22 cellular contexts compared by ENCODE assay signal in genomic region chr3:14540209-14540575, GRCh38. TPM values are rescaled to one million over a fixed set of nuclear protein-coding genes. Genes with fewer than 3 reads are reported as not detected.
DNase-seq lines count a peak whose midpoint lies in the region; ATAC-seq and TF ChIP-seq lines count a peak whose summit lies in the region.
"Had no signal": no experiment of that assay in that cellular context is flagged by ENCODE, and none has a peak within 500 bp of the region (broad histone marks: within the 10 kb centered on the region; RNA-seq: fewer than 3 reads in every experiment).

GRIP2 (minus strand) TSS chr3:14540342; CDS start chr3:14540308, 34 bp downstream.

- H3K4me3 ChIP-seq in BLaER1 = no peak within 1 kb of the TSS
- H3K4me3 ChIP-seq in ovary = peak within 1 kb of the TSS; percentile 30
- H3K4me3 ChIP-seq: BLaER1 treated with 17β-estradiol and CSF1 and Interleukin-3, amounts not matched to agents 10 nM and 100 nM had no signal

- no peak for ATAC-seq in WTC11
- ATAC-seq in left ventricle myocardium superior = peak; percentile 87
- ATAC-seq in GM18498 (IDR thresholded peaks at IDR 0.05; ENCODE audit: unreplicated experiment) = no peak
- no peak for ATAC-seq in activated CD8-positive, alpha-beta memory T cell treated with anti-CD3 and anti-CD28 coated beads, Interleukin-2, amount 10 ng/mL, durations not matched to agents 7 days and 5 days
- ATAC-seq: naive thymus-derived CD8-positive, alpha-beta T cell; T-helper 17 cell had no signal

- WGBS in ovary, 3 donors = 0 to 31% (median 11%) methylated on average over 9 of the region's 9 CpGs

- no peaks in the 10 kb centered on the region for H3K36me3 Mint-ChIP-seq in WTC11
- no peaks in the 10 kb centered on the region for H3K36me3 Mint-ChIP-seq in activated CD8-positive, alpha-beta memory T cell treated with anti-CD3 and anti-CD28 coated beads, Interleukin-2, amount 10 ng/mL, durations not matched to agents 7 days and 5 days
- H3K36me3 Mint-ChIP-seq: IgD-negative memory B cell; naive thymus-derived CD8-positive, alpha-beta T cell had no signal

- no peaks in the 10 kb centered on the region for H3K36me3 ChIP-seq in BLaER1
- H3K36me3 ChIP-seq in ovary = no peaks in the 10 kb centered on the region
- H3K36me3 ChIP-seq: BLaER1 treated with 17β-estradiol and CSF1 and Interleukin-3, amounts not matched to agents 10 nM and 100 nM had no signal

- TF ChIP-seq CTCF in WTC11 (IDR thresholded peaks at IDR 0.05) (no peak), ovary (IDR thresholded peaks at IDR 0.05) (no peak)

- TF ChIP-seq POLR2A in ovary (IDR thresholded peaks at IDR 0.05) = no peak

- no peak within 1 kb of the TSS for H3K9ac ChIP-seq in BLaER1
- H3K9ac ChIP-seq: BLaER1 treated with 17β-estradiol and CSF1 and Interleukin-3, amounts not matched to agents 10 nM and 100 nM had no signal

- peaks cover 15% of the 10 kb centered on the region for H3K4me1 Mint-ChIP-seq in WTC11
- no peaks in the 10 kb centered on the region for H3K4me1 Mint-ChIP-seq in activated CD8-positive, alpha-beta memory T cell treated with anti-CD3 and anti-CD28 coated beads, Interleukin-2, amount 10 ng/mL, durations not matched to agents 7 days and 5 days
- H3K4me1 Mint-ChIP-seq: T-helper 17 cell had no signal

- H3K27ac Mint-ChIP-seq in WTC11 = no peak within 1 kb of the TSS
- H3K27ac Mint-ChIP-seq in activated CD8-positive, alpha-beta memory T cell treated with anti-CD3 and anti-CD28 coated beads, Interleukin-2, amount 10 ng/mL, durations not matched to agents 7 days and 5 days = no peak within 1 kb of the TSS
- H3K27ac Mint-ChIP-seq: HFFc6; IgD-negative memory B cell; naive thymus-derived CD8-positive, alpha-beta T cell; T-helper 17 cell had no signal

- POLR2A ChIA-PET in WTC11 (lab: Charles Lee) = no interaction called here

- no peak for TF ChIP-seq EP300 in ovary (IDR thresholded peaks at IDR 0.05)

- no peaks in the 10 kb centered on the region for H3K9me3 ChIP-seq in BLaER1
- H3K9me3 ChIP-seq in ovary = no peaks in the 10 kb centered on the region
- H3K9me3 ChIP-seq: BLaER1 treated with 17β-estradiol and CSF1 and Interleukin-3, amounts not matched to agents 10 nM and 100 nM had no signal

- H3K4me1 ChIP-seq in BLaER1 (peaks cover 5% of the 10 kb centered on the region; the same call in 1 of the 2 replicates), ovary (ENCODE audit: insufficient read depth) (peaks cover 2% of the 10 kb centered on the region)

- no peaks in the 10 kb centered on the region for H4K20me1 ChIP-seq in BLaER1

- H3K4me2 ChIP-seq in BLaER1 = peak within 1 kb of the TSS; percentile 17; the same call in 1 of the 2 replicates

- DNase-seq in WTC11 (ENCODE audit: low spot score) = no peak
- DNase-seq in left ventricle myocardium superior = peak; percentile 76
- DNase-seq in ovary = peak in 1 of 5 donors; percentile 49
- DNase-seq in activated CD8-positive, alpha-beta memory T cell treated with anti-CD3 and anti-CD28 coated beads, Interleukin-2, amount 10 ng/mL, durations not matched to agents 7 days and 5 days = no peak
- DNase-seq in activated CD4-positive, CD25-positive, alpha-beta regulatory T cell (lab: John Stamatoyannopoulos, UW) = no peak
- DNase-seq in NCI-H1092 (lab: John Stamatoyannopoulos, UW) = no peak
- DNase-seq: activated CD8-positive, alpha-beta memory T cell treated with anti-CD3 and anti-CD28 coated beads, Interleukin-2, amount 50 U/mL, for 48 hours; activated gamma-delta T cell; Calu3; dermis blood vessel endothelial cell; HFFc6; mesenchymal stem cell; MM.1S; NCI-H774; substantia nigra; T-helper 17 cell had no signal

- H3K27me3 Mint-ChIP-seq in WTC11 (ENCODE audit: low read depth) = no peaks in the 10 kb centered on the region; the same call in 1 of the 2 replicates
- no peaks in the 10 kb centered on the region for H3K27me3 Mint-ChIP-seq in activated CD8-positive, alpha-beta memory T cell treated with anti-CD3 and anti-CD28 coated beads, Interleukin-2, amount 10 ng/mL, durations not matched to agents 7 days and 5 days

- intact Hi-C loops in left ventricle myocardium superior (cut with micrococcal nuclease) (no loop called here), ovary (cut with DNase I) (loop anchor here in 2 of 4 donors (5.0 to 10.0 kb wide), 3 partner anchors 38 to 275 kb away; no protein-coding TSS in a partner anchor)

- CTCF ChIA-PET in WTC11 (lab: Charles Lee) = interaction anchor here (1.4 to 3.9 kb wide), 2 partner anchors 9 to 31 kb away, joined by 11 to 37 read pairs; no protein-coding TSS in a partner anchor
- CTCF ChIA-PET in activated CD8-positive, alpha-beta memory T cell treated with anti-CD3 and anti-CD28 coated beads, Interleukin-2, amount 10 ng/mL, durations not matched to agents 7 days and 5 days (lab: Charles Lee) = interaction anchor here (0.9 kb wide), 1 partner anchor 10 kb away, joined by 3 read pairs; no protein-coding TSS in a partner anchor

- no peaks in the 10 kb centered on the region for H3K9me3 Mint-ChIP-seq in WTC11
- H3K9me3 Mint-ChIP-seq in activated CD8-positive, alpha-beta memory T cell treated with anti-CD3 and anti-CD28 coated beads, Interleukin-2, amount 10 ng/mL, durations not matched to agents 7 days and 5 days (ENCODE audit: low read depth) = no peaks in the 10 kb centered on the region
- H3K9me3 Mint-ChIP-seq: HFFc6; naive thymus-derived CD8-positive, alpha-beta T cell had no signal

- H3K27me3 ChIP-seq in BLaER1 (no peaks in the 10 kb centered on the region), ovary (no peaks in the 10 kb centered on the region)
- H3K27me3 ChIP-seq: BLaER1 treated with 17β-estradiol and CSF1 and Interleukin-3, amounts not matched to agents 10 nM and 100 nM had no signal

- H3K27ac ChIP-seq in BLaER1 (no peak within 1 kb of the TSS), ovary (peak within 1 kb of the TSS in 1 of 2 donors; percentile 28)
- H3K27ac ChIP-seq: BLaER1 treated with 17β-estradiol and CSF1 and Interleukin-3, amounts not matched to agents 10 nM and 100 nM had no signal

- no peak within 1 kb of the TSS for H3K4me3 Mint-ChIP-seq in WTC11
- H3K4me3 Mint-ChIP-seq in activated CD8-positive, alpha-beta memory T cell treated with anti-CD3 and anti-CD28 coated beads, Interleukin-2, amount 10 ng/mL, durations not matched to agents 7 days and 5 days = no peak within 1 kb of the TSS
- H3K4me3 Mint-ChIP-seq: HFFc6; naive thymus-derived CD8-positive, alpha-beta T cell; T-helper 17 cell had no signal

TF ChIP-seq in WTC11, 78 proteins besides CTCF, POLR2A, EP300 and RAD21:
- TF ChIP-seq, protein P1, sequence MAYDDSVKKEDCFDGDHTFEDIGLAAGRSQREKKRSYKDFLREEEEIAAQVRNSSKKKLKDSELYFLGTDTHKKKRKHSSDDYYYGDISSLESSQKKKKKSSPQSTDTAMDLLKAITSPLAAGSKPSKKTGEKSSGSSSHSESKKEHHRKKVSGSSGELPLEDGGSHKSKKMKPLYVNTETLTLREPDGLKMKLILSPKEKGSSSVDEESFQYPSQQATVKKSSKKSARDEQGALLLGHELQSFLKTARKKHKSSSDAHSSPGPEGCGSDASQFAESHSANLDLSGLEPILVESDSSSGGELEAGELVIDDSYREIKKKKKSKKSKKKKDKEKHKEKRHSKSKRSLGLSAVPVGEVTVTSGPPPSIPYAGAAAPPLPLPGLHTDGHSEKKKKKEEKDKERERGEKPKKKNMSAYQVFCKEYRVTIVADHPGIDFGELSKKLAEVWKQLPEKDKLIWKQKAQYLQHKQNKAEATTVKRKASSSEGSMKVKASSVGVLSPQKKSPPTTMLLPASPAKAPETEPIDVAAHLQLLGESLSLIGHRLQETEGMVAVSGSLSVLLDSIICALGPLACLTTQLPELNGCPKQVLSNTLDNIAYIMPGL (CRISPR knock-in tag; IDR thresholded peaks at IDR 0.05) = no peak
- TF ChIP-seq OVOL2 (CRISPR knock-in tag; IDR thresholded peaks at IDR 0.05; ENCODE audit: borderline replicate concordance) = no peak
- TF ChIP-seq TEAD1 (CRISPR knock-in tag; IDR thresholded peaks at IDR 0.05) = no peak

RNA-seq across cellular contexts. Expression of gene GRIP2, which starts in this region (rescaled TPM):
- 11.4 to 12.0 TPM (median 11.7 TPM) in 3 replicates for total RNA-seq in WTC11 (2021)
- total RNA-seq in left ventricle myocardium superior = 37.0 TPM
- total RNA-seq in ovary = 10 to 100 TPM in 2 of 7 donors, 1 to 10 TPM in 5; 1.1 to 19.4 (median 5.4) TPM
- polyA plus RNA-seq in ovary = 10 to 100 TPM in 1 of 2 donors, 1 to 10 TPM in 1; 1.6 to 11.2 TPM
- total RNA-seq in activated CD8-positive, alpha-beta memory T cell treated with anti-CD3 and anti-CD28 coated beads, Interleukin-2, amount 10 ng/mL, durations not matched to agents 7 days and 5 days = not detected
- total RNA-seq: Calu3; endothelial cell of umbilical vein; naive thymus-derived CD8-positive, alpha-beta T cell had no signal
- polyA plus RNA-seq: endothelial cell of umbilical vein; IgD-negative memory B cell; naive thymus-derived CD8-positive, alpha-beta T cell had no signal
